Comparison of ENCODE assay signal across 7 cellular contexts in the genomic region with DNA sequence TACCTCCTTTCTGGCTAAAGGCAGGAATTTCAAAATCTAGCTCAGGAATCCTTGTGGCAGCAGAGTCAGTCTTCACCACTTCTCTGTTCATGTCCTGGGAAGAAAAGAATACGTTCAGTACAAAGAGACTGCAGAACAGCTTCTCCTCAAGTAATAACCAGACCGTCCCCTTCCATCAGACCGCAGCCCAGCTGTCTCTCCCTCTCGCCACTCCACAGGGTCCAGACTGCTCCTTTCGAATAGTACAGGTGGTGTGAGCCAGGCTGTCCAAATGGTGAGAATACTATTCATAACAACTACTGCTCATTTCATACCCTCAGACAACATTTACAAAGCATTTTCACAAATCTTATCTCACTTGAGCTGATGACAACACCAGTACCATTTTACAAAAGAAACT. TPM values are rescaled to one million over a fixed set of nuclear protein-coding genes. Genes with fewer than 3 reads are reported as not detected.
DNase-seq lines count a peak whose midpoint lies in the region; ATAC-seq and TF ChIP-seq lines count a peak whose summit lies in the region.

No MANE protein-coding gene starts in this region.

- H3K27ac ChIP-seq in HCT116 (ENCODE audit: low read depth, low read length), result no peak overlapping the region
- no peak overlapping the region for H3K27ac ChIP-seq in iPS DF 6.9 (ENCODE audit: low read length)
- H3K27ac ChIP-seq in spleen, result peak overlapping the region in 4 of 8 donors; percentile 83 to 92 (median 90)

- no peaks in the 10 kb centered on the region for H4K20me1 ChIP-seq in HCT116 (ENCODE audit: insufficient read depth)

- H3K79me2 ChIP-seq in HCT116 (ENCODE audit: insufficient read depth, low read length), result peaks cover 20% of the 10 kb centered on the region

- H3K27me3 Mint-ChIP-seq in activated CD4-positive, alpha-beta memory T cell treated with anti-CD3 and anti-CD28 coated beads for 36 hours, result no peaks in the 10 kb centered on the region

- no peak overlapping the region for H2AFZ ChIP-seq in HCT116 (ENCODE audit: low read depth, low read length, poor library complexity, severe bottlenecking)

- no peak for TF ChIP-seq POLR2A in HCT116 (IDR thresholded peaks at IDR 0.05; ENCODE audit: borderline replicate concordance, extremely low read depth, insufficient read depth, insufficient read length)
- TF ChIP-seq POLR2A in spleen (IDR thresholded peaks at IDR 0.05), result no peak

- POLR2A ChIA-PET in HCT116 (lab: Charles Lee), result interaction anchor here (0.6 to 1.3 kb wide), 2 partner anchors 18 to 48 kb away, joined by 3 read pairs; no protein-coding TSS in a partner anchor
- POLR2A ChIA-PET in activated CD4-positive, alpha-beta memory T cell treated with anti-CD3 and anti-CD28 coated beads for 36 hours (lab: Charles Lee), result interaction anchor here (0.7 to 2.6 kb wide), 7 partner anchors 8 to 311 kb away, joined by 3 to 10 read pairs (median 7); a partner anchor contains a TSS
- POLR2A ChIA-PET in GM10248 (lab: Yijun Ruan, JAX), result interaction anchor here (1.0 kb wide), 1 partner anchor 14 kb away, joined by 3 read pairs; a partner anchor contains a TSS

- CTCF ChIA-PET in HCT116 (lab: Charles Lee) (interaction anchor here (1.3 kb wide), 1 partner anchor 72 kb away, joined by 3 read pairs; no protein-coding TSS in a partner anchor), GM10248 (lab: Yijun Ruan, JAX) (interaction anchor here (0.9 to 10.2 kb wide), 12 partner anchors 9 to 319 kb away, joined by 3 to 100 read pairs (median 5); a partner anchor contains a TSS)
- CTCF ChIA-PET in activated CD4-positive, alpha-beta memory T cell treated with anti-CD3 and anti-CD28 coated beads for 36 hours (lab: Charles Lee), result interaction anchor here (0.6 to 10.3 kb wide), 8 partner anchors 10 to 357 kb away, joined by 3 to 187 read pairs (median 4); a partner anchor contains a TSS

- DNase-seq in HCT116 (ENCODE audit: low read depth, low spot score) (no peak), iPS DF 6.9 (ENCODE audit: low read depth, low spot score) (no peak), spleen (no peak), NCI-H2081 (lab: John Stamatoyannopoulos, UW) (no peak), GM10248 (ENCODE audit: extremely low spot score) (no peak), HuH-7.5 (ENCODE audit: low spot score) (no peak)
- DNase-seq in activated CD4-positive, alpha-beta memory T cell treated with anti-CD3 and anti-CD28 coated beads for 36 hours, result no peak

- peaks cover 39 to 41% of the 10 kb centered on the region in 2 experiments; a peak in 3 of 4 replicates for H3K36me3 ChIP-seq in HCT116 (ENCODE audit: control insufficient read depth in 1 of 2, insufficient read depth in 2 of 2, low read length in 2 of 2)
- peaks cover 29% of the 10 kb centered on the region for H3K36me3 ChIP-seq in iPS DF 6.9 (ENCODE audit: control insufficient read depth, insufficient read depth, low read length)
- peaks cover 0 to 49% (median 43%) of the 10 kb centered on the region in 6 donors for H3K36me3 ChIP-seq in spleen

- RAD21 ChIA-PET in HCT116 (lab: Charles Lee; ENCODE audit: low non-redundant PET in 1 of 2, low total read pairs in 2 of 2, uncharacterized antibody in 2 of 2, unreplicated experiment in 2 of 2), result no interaction called here

- no peaks in the 10 kb centered on the region for H3K9me2 ChIP-seq in HCT116 (ENCODE audit: insufficient read depth)

- peaks cover 12 to 21% of the 10 kb centered on the region in 2 experiments for H3K4me1 ChIP-seq in HCT116 (ENCODE audit: control insufficient read depth in 1 of 2, insufficient read depth in 2 of 2, low read length in 2 of 2)
- peaks cover 4% of the 10 kb centered on the region for H3K4me1 ChIP-seq in iPS DF 6.9 (ENCODE audit: control insufficient read depth, insufficient read depth, low read length)
- peaks cover 14 to 50% (median 35%) of the 10 kb centered on the region in 6 donors for H3K4me1 ChIP-seq in spleen

- H3K4me3 ChIP-seq in HCT116 (replicated peaks in 1 of 2; ENCODE audit: low read depth in 1 of 2, low read length in 2 of 2), result peak overlapping the region; percentile 93 to 94
- peak overlapping the region; percentile 6; the same call in 1 of the 2 replicates for H3K4me3 ChIP-seq in iPS DF 6.9 (ENCODE audit: low read length)
- peak overlapping the region; percentile 86 to 99 (median 96) for H3K4me3 ChIP-seq in spleen

- TSS peak; percentile 61 for BruUV-seq in HCT116 (replicated peaks; lab: Mats Ljungman, UMichigan)

- TF ChIP-seq CTCF in HCT116 (IDR thresholded peaks at IDR 0.05 in 2 of 3, conservative IDR thresholded peaks at IDR 0.05 in 1 of 3; ENCODE audit: borderline replicate concordance in 1 of 3, insufficient read depth in 1 of 3, low read depth in 2 of 3, low read length in 2 of 3), result no peak
- no peak for TF ChIP-seq CTCF in spleen (IDR thresholded peaks at IDR 0.05 in 8 of 11, conservative IDR thresholded peaks at IDR 0.05 in 3 of 11)
- TF ChIP-seq CTCF in GM10248 (IDR thresholded peaks at IDR 0.05; ENCODE audit: control extremely low read depth, extremely low read depth, low read depth, missing control alignments), result no peak

- ATAC-seq in HCT116, result no peak

- H3K4me3 Mint-ChIP-seq in activated CD4-positive, alpha-beta memory T cell treated with anti-CD3 and anti-CD28 coated beads for 36 hours, result peak overlapping the region; percentile 95

- H3K27me3 ChIP-seq in HCT116 (ENCODE audit: insufficient read depth, low read length), result no peaks in the 10 kb centered on the region
- H3K27me3 ChIP-seq in iPS DF 6.9 (ENCODE audit: control insufficient read depth, insufficient read depth, low read length), result no peaks in the 10 kb centered on the region
- peaks cover 0 to 19% (median 0%) of the 10 kb centered on the region in 7 donors for H3K27me3 ChIP-seq in spleen (replicated peaks in 1 of 7)

- no CpG with 5 or more reads among the region's 5 CpGs for WGBS in iPS DF 6.9 (ENCODE audit: insufficient coverage, insufficient read length)
- 57 to 82% (median 75%) methylated on average over 5 of the region's 5 CpGs for WGBS in spleen, 5 donors

- H3K9me3 Mint-ChIP-seq in activated CD4-positive, alpha-beta memory T cell treated with anti-CD3 and anti-CD28 coated beads for 36 hours, result no peaks in the 10 kb centered on the region

- peaks cover 49% of the 10 kb centered on the region for H3K36me3 Mint-ChIP-seq in activated CD4-positive, alpha-beta memory T cell treated with anti-CD3 and anti-CD28 coated beads for 36 hours

- H3K9ac ChIP-seq in HCT116 (ENCODE audit: low read length), result peak overlapping the region; percentile 94

- H3K4me1 Mint-ChIP-seq in activated CD4-positive, alpha-beta memory T cell treated with anti-CD3 and anti-CD28 coated beads for 36 hours (ENCODE audit: low read depth), result peaks cover 63% of the 10 kb centered on the region

- peak overlapping the region; percentile 80 for H3K27ac Mint-ChIP-seq in activated CD4-positive, alpha-beta memory T cell treated with anti-CD3 and anti-CD28 coated beads for 36 hours

- peak overlapping the region; percentile 94 for H3K4me2 ChIP-seq in HCT116 (ENCODE audit: low read length)

- intact Hi-C loops in HCT116 (cut with micrococcal nuclease), result loop anchor here (1.0 kb wide), 1 partner anchor 319 kb away; no protein-coding TSS in a partner anchor
- intact Hi-C loops in activated CD4-positive, alpha-beta memory T cell treated with anti-CD3 and anti-CD28 coated beads for 36 hours (cut with micrococcal nuclease), result loop anchor here (1.0 to 5.0 kb wide), 4 partner anchors 11 to 445 kb away; a partner anchor contains a TSS
- intact Hi-C loops in spleen (cut with DNase I; ENCODE audit: low total_unique reads), result no loop called here

- TF ChIP-seq RAD21 in HCT116 (IDR thresholded peaks at IDR 0.05; ENCODE audit: low read depth), result no peak

- H3K9me3 ChIP-seq in HCT116 (ENCODE audit: control insufficient read depth in 1 of 2, insufficient read depth in 1 of 2, low read depth in 1 of 2, low read length in 2 of 2) (no peaks in the 10 kb centered on the region), iPS DF 6.9 (ENCODE audit: control insufficient read depth, insufficient read depth, low read length) (no peaks in the 10 kb centered on the region), spleen (no peaks in the 10 kb centered on the region)

TF ChIP-seq in HCT116, 20 proteins besides CTCF, POLR2A, EP300 and RAD21 (continues in another document):
- TF ChIP-seq EGR1 (IDR thresholded peaks at IDR 0.05; ENCODE audit: low read depth), result no peak
- TF ChIP-seq POLR2AphosphoS5 (IDR thresholded peaks at IDR 0.05; ENCODE audit: low read depth, low read length), result no peak
- no peak for TF ChIP-seq YY1 (IDR thresholded peaks at IDR 0.05; ENCODE audit: extremely low read depth, insufficient replicate concordance, low read depth, low read length)

RNA-seq across cellular contexts. Expression of a gene that starts 0.9 kb away (rescaled TPM):
- total RNA-seq in HCT116 (2021; ENCODE audit: unreplicated experiment) (56.3 TPM), spleen (10 to 100 TPM; 20.5 to 47.6 (median 34.4) TPM)
- polyA plus RNA-seq in HCT116 (2012), result 42.4 and 50.7 TPM in 2 replicates
- 100 to 1,000 TPM; 101 to 102 TPM for total RNA-seq in activated CD4-positive, alpha-beta memory T cell treated with anti-CD3 and anti-CD28 coated beads for 36 hours
- 10 to 100 TPM; 16.2 to 24.0 (median 19.1) TPM for polyA plus RNA-seq in spleen

RNA-seq across cellular contexts. Expression of a gene that starts 4.7 kb away (rescaled TPM):
- total RNA-seq in HCT116 (2021; ENCODE audit: unreplicated experiment) (0.12 TPM), spleen (not detected)
- polyA plus RNA-seq in HCT116 (2012), result not detected in 2 replicates
- not detected for total RNA-seq in activated CD4-positive, alpha-beta memory T cell treated with anti-CD3 and anti-CD28 coated beads for 36 hours
- polyA plus RNA-seq in spleen, result not detected

RNA-seq across cellular contexts. Expression of a gene that starts 14.2 kb away (rescaled TPM):
- total RNA-seq in HCT116 (2021; ENCODE audit: unreplicated experiment) (22.9 TPM), spleen (10 to 100 TPM; 15.5 to 19.7 (median 16.3) TPM)
- 16.1 and 19.0 TPM in 2 replicates for polyA plus RNA-seq in HCT116 (2012)
- total RNA-seq in activated CD4-positive, alpha-beta memory T cell treated with anti-CD3 and anti-CD28 coated beads for 36 hours, result 10 to 100 TPM; 30.3 to 32.7 TPM
- polyA plus RNA-seq in spleen, result 10 to 100 TPM; 12.3 to 20.3 (median 16.4) TPM

RNA-seq across cellular contexts. Expression of a gene that starts 36.1 kb away (rescaled TPM):
- not detected for total RNA-seq in HCT116 (2021; ENCODE audit: unreplicated experiment)
- not detected in 2 replicates for polyA plus RNA-seq in HCT116 (2012)
- not detected for total RNA-seq in activated CD4-positive, alpha-beta memory T cell treated with anti-CD3 and anti-CD28 coated beads for 36 hours
- total RNA-seq in spleen, result not detected
- polyA plus RNA-seq in spleen, result under 1 TPM in 2 of 3 donors, not detected in 1; 0.05 to 0.16 TPM

RNA-seq across cellular contexts. Expression of a gene that starts 42.7 kb away (rescaled TPM):
- 3.5 TPM for total RNA-seq in HCT116 (2021; ENCODE audit: unreplicated experiment)
- polyA plus RNA-seq in HCT116 (2012), result not detected in 2 replicates
- total RNA-seq in activated CD4-positive, alpha-beta memory T cell treated with anti-CD3 and anti-CD28 coated beads for 36 hours, result not detected
- not detected for total RNA-seq in spleen
- polyA plus RNA-seq in spleen, result under 1 TPM in 1 of 3 donors, not detected in 2; 0.70 TPM

Comparison
In these comparisons a context has a peak if more than half of its experiments do, and no peak if none do; other contexts are left out.
1. H3K4me3 ChIP-seq: peak in every context shown above with its lines; median percentile 96 in spleen; 94 in HCT116; 6 in iPS DF 6.9.